20 cellular contexts compared by ENCODE assay signal in genomic region chr7:80369321-80369720, GRCh38.
A peak's percentile ranks its signal among the peaks of the same experiment; 100 is the strongest.
DNase-seq lines count a peak whose midpoint lies in the region; ATAC-seq and TF ChIP-seq lines count a peak whose summit lies in the region.
"Had no signal": no experiment of that assay in that cellular context is flagged by ENCODE, and none has a peak within 500 bp of the region (broad histone marks: within the 10 kb centered on the region; RNA-seq: fewer than 3 reads in every experiment).

No MANE protein-coding gene starts in this region.

- H3K4me1 Mint-ChIP-seq in endodermal cell, result peaks cover 22% of the 10 kb centered on the region
- no peaks in the 10 kb centered on the region for H3K4me1 Mint-ChIP-seq in neural crest cell
- H3K4me1 Mint-ChIP-seq: B cell; CD4-positive, CD25-positive, alpha-beta regulatory T cell; CD8-positive, alpha-beta memory T cell had no signal

- H3K27me3 Mint-ChIP-seq in endodermal cell (ENCODE audit: insufficient read depth) (no peaks in the 10 kb centered on the region), neural crest cell (ENCODE audit: low read depth) (no peaks in the 10 kb centered on the region)
- H3K27me3 Mint-ChIP-seq: B cell; CD4-positive, CD25-positive, alpha-beta regulatory T cell; CD8-positive, alpha-beta memory T cell had no signal

- H3K4me1 ChIP-seq in endodermal cell (ENCODE audit: control insufficient read depth, insufficient read depth, low read length), result peaks cover 4% of the 10 kb centered on the region
- H3K4me1 ChIP-seq: BLaER1 treated with 17β-estradiol and CSF1 and Interleukin-3, amounts not matched to agents 10 nM and 100 nM; HAP-1 had no signal

- no peak overlapping the region for H3K9ac ChIP-seq in endodermal cell (ENCODE audit: extremely low read depth, low read length, poor library complexity, severe bottlenecking)
- H3K9ac ChIP-seq: BLaER1 treated with 17β-estradiol and CSF1 and Interleukin-3, amounts not matched to agents 10 nM and 100 nM had no signal

- peak; percentile 76 for DNase-seq in NCI-H2227 (lab: John Stamatoyannopoulos, UW; ENCODE audit: unreplicated experiment)
- peak; percentile 5 for DNase-seq in RPMI8226
- DNase-seq in endodermal cell, result no peak
- no peak for DNase-seq in neural crest cell (ENCODE audit: low read depth, low spot score)
- no peak for DNase-seq in stimulated activated naive CD8-positive, alpha-beta T cell treated with anti-CD3 and anti-CD28 coated beads, Interleukin-15, Interleukin-2, amounts not matched to agents 100 U/mL and 50 U/mL, for 24 hours
- no peak for DNase-seq in activated CD4-positive, alpha-beta T cell treated with anti-CD3 and anti-CD28 coated beads, Interleukin-2, amount 50 U/mL, for 48 hours
- no peak for DNase-seq in Ammon's horn (ENCODE audit: low spot score)
- DNase-seq: 8988T; CD4-positive, CD25-positive, alpha-beta regulatory T cell; CD8-positive, alpha-beta memory T cell; COR-L47; DMS 273 treated with DMSO at 0.1 percent for 48 hours; DMS53; DND-41; EL had no signal

- WGBS in endodermal cell (ENCODE audit: insufficient coverage in 1 of 2, insufficient read length in 1 of 2), 2 experiments, result 73 to 82% methylated on average over 5 to 7 of the region's 7 CpGs

- no peak overlapping the region for H3K27ac ChIP-seq in endodermal cell (ENCODE audit: low read depth, low read length)
- H3K27ac ChIP-seq: BLaER1 treated with 17β-estradiol and CSF1 and Interleukin-3, amounts not matched to agents 10 nM and 100 nM had no signal

- peaks cover 17% of the 10 kb centered on the region for H3K9me3 ChIP-seq in endodermal cell (ENCODE audit: control insufficient read depth, low read length)

- H3K36me3 Mint-ChIP-seq in endodermal cell (ENCODE audit: low read depth) (no peaks in the 10 kb centered on the region), neural crest cell (ENCODE audit: low read depth) (peaks cover 3% of the 10 kb centered on the region)
- H3K36me3 Mint-ChIP-seq: CD4-positive, CD25-positive, alpha-beta regulatory T cell had no signal

- TF ChIP-seq CTCF in endodermal cell (conservative IDR thresholded peaks at IDR 0.05) (no peak), neural crest cell (conservative IDR thresholded peaks at IDR 0.05) (no peak)

- H3K9me3 Mint-ChIP-seq in endodermal cell, result peaks cover 17% of the 10 kb centered on the region
- peaks cover 8% of the 10 kb centered on the region for H3K9me3 Mint-ChIP-seq in neural crest cell

- H3K27ac Mint-ChIP-seq in endodermal cell, result peak overlapping the region; percentile 53
- peak overlapping the region; percentile 87 for H3K27ac Mint-ChIP-seq in neural crest cell (ENCODE audit: unreplicated experiment)
- H3K27ac Mint-ChIP-seq: B cell; CD4-positive, CD25-positive, alpha-beta regulatory T cell; CD8-positive, alpha-beta memory T cell had no signal

- no peaks in the 10 kb centered on the region for H3K27me3 ChIP-seq in endodermal cell (ENCODE audit: control insufficient read depth, insufficient read depth, low read length, poor library complexity, severe bottlenecking)
- H3K27me3 ChIP-seq: BLaER1 treated with 17β-estradiol and CSF1 and Interleukin-3, amounts not matched to agents 10 nM and 100 nM had no signal

- no peak for ATAC-seq in stimulated activated naive CD8-positive, alpha-beta T cell treated with anti-CD3 and anti-CD28 coated beads, Interleukin-15, Interleukin-2, amounts not matched to agents 100 U/mL and 50 U/mL, for 24 hours
- ATAC-seq in HG03520 (IDR thresholded peaks at IDR 0.05; ENCODE audit: unreplicated experiment), result no peak
- ATAC-seq: GM12878 had no signal

- H3K36me3 ChIP-seq in endodermal cell (ENCODE audit: control insufficient read depth, insufficient read depth, low read length), result no peaks in the 10 kb centered on the region
- H3K36me3 ChIP-seq: BLaER1 treated with 17β-estradiol and CSF1 and Interleukin-3, amounts not matched to agents 10 nM and 100 nM; HAP-1 had no signal

- no peak overlapping the region for H3K4me3 ChIP-seq in endodermal cell (ENCODE audit: low read length)
- H3K4me3 ChIP-seq: BLaER1 treated with 17β-estradiol and CSF1 and Interleukin-3, amounts not matched to agents 10 nM and 100 nM; GM12878; HAP-1 had no signal

- H3K4me3 Mint-ChIP-seq in endodermal cell (no peak overlapping the region), neural crest cell (no peak overlapping the region)
- H3K4me3 Mint-ChIP-seq: B cell; CD4-positive, CD25-positive, alpha-beta regulatory T cell; CD8-positive, alpha-beta memory T cell had no signal

Comparison
In these comparisons a context has a peak if more than half of its experiments do, and no peak if none do; other contexts are left out.
1. DNase-seq: peak in NCI-H2227 (single experiment) and RPMI8226 (single experiment); none in endodermal cell (single experiment), neural crest cell (single experiment), stimulated activated naive CD8-positive, alpha-beta T cell treated with anti-CD3 and anti-CD28 coated beads, Interleukin-15, Interleukin-2, amounts not matched to agents 100 U/mL and 50 U/mL, for 24 hours (single experiment), activated CD4-positive, alpha-beta T cell treated with anti-CD3 and anti-CD28 coated beads, Interleukin-2, amount 50 U/mL, for 48 hours (0 of 2) and Ammon's horn (single experiment).